8 cellular contexts compared by ENCODE assay signal in genomic region chr7:10974717-10975032, GRCh38. TPM values are rescaled to one million over a fixed set of nuclear protein-coding genes. Genes with fewer than 3 reads are reported as not detected.
A peak's percentile ranks its signal among the peaks of the same experiment; 100 is the strongest.
DNase-seq lines count a peak whose midpoint lies in the region; ATAC-seq, FAIRE-seq and TF ChIP-seq lines count a peak whose summit lies in the region.

No MANE protein-coding gene starts in this region.

- peak overlapping the region; percentile 88 for H3K4me3 ChIP-seq in astrocyte (ENCODE audit: insufficient read depth, low read depth, low read length)

- H3K4me3 Mint-ChIP-seq in astrocyte (ENCODE audit: unreplicated experiment) (peak overlapping the region; percentile 95), mesothelial cell of epicardium (peak overlapping the region; percentile 83)

- H3K79me2 ChIP-seq in astrocyte (ENCODE audit: insufficient read depth, low read length), result peaks cover 39% of the 10 kb centered on the region

- peaks cover 7% of the 10 kb centered on the region for H3K4me1 Mint-ChIP-seq in astrocyte (ENCODE audit: low read depth, unreplicated experiment)
- H3K4me1 Mint-ChIP-seq in mesothelial cell of epicardium, result peaks cover 23% of the 10 kb centered on the region

- H3K27me3 ChIP-seq in astrocyte (ENCODE audit: insufficient read depth, low read length), result no peaks in the 10 kb centered on the region

- TF ChIP-seq CTCF in astrocyte (IDR thresholded peaks at IDR 0.05; ENCODE audit: insufficient read depth, low read depth, low read length) (no peak), mesothelial cell of epicardium (IDR thresholded peaks at IDR 0.05; ENCODE audit: unreplicated experiment) (no peak)

- H3K4me2 ChIP-seq in astrocyte (ENCODE audit: low read length), result peak overlapping the region; percentile 99

- H3K9me3 Mint-ChIP-seq in astrocyte (ENCODE audit: unreplicated experiment) (no peaks in the 10 kb centered on the region), mesothelial cell of epicardium (peaks cover 9% of the 10 kb centered on the region)

- H4K20me1 ChIP-seq in astrocyte (ENCODE audit: insufficient read depth, low read length), result peaks cover 10% of the 10 kb centered on the region

- FAIRE-seq in astrocyte (lab: Jason Lieb, UNC), result no peak

- peak overlapping the region; percentile 63 for H3K27ac ChIP-seq in astrocyte (ENCODE audit: low read depth, low read length)

- DNase-seq in NAMALWA (ENCODE audit: low spot score), result peak; percentile 63
- no peak for DNase-seq in astrocyte (ENCODE audit: low read depth)
- DNase-seq in mesothelial cell of epicardium (ENCODE audit: low spot score in 2 of 2, unreplicated experiment in 2 of 2), result no peak
- no peak for DNase-seq in NCI-H128 (lab: John Stamatoyannopoulos, UW; ENCODE audit: unreplicated experiment)
- DNase-seq in NCI-H1436 treated with DMSO at 0.1 percent for 48 hours (lab: John Stamatoyannopoulos, UW), result no peak
- no peak for DNase-seq in GM19238 (ENCODE audit: insufficient read length, low spot score)
- DNase-seq in anterior cingulate cortex (lab: John Stamatoyannopoulos, UW), result no peak

- peak; percentile 1 for ATAC-seq in GM18502 (IDR thresholded peaks at IDR 0.05; ENCODE audit: poor library complexity, unreplicated experiment)

- no peaks in the 10 kb centered on the region for H3K36me3 Mint-ChIP-seq in astrocyte (ENCODE audit: low read depth, unreplicated experiment)
- H3K36me3 Mint-ChIP-seq in mesothelial cell of epicardium, result peaks cover 23% of the 10 kb centered on the region

- no peaks in the 10 kb centered on the region for H3K9me3 ChIP-seq in astrocyte (ENCODE audit: insufficient read depth, low read depth, low read length)

- H3K4me1 ChIP-seq in astrocyte (ENCODE audit: insufficient read depth, low read length), result peaks cover 7% of the 10 kb centered on the region

- H3K27me3 Mint-ChIP-seq in astrocyte (ENCODE audit: low read depth, unreplicated experiment) (no peaks in the 10 kb centered on the region), mesothelial cell of epicardium (ENCODE audit: low read depth) (no peaks in the 10 kb centered on the region)

- H2AFZ ChIP-seq in astrocyte (ENCODE audit: low read depth, low read length), result peak overlapping the region; percentile 83

- H3K27ac Mint-ChIP-seq in astrocyte (ENCODE audit: unreplicated experiment) (peak overlapping the region; percentile 76), mesothelial cell of epicardium (peak overlapping the region; percentile 84)

- peak overlapping the region; percentile 92 for H3K9ac ChIP-seq in astrocyte (ENCODE audit: low read length)

- H3K36me3 ChIP-seq in astrocyte (ENCODE audit: insufficient read depth, low read length), result no peaks in the 10 kb centered on the region

RNA-seq across cellular contexts. Expression of gene PHF14, which starts 1.0 kb away (rescaled TPM):
- total RNA-seq in astrocyte, result 28.8 and 31.7 TPM in 2 replicates
- 67.8 to 72.1 TPM (median 71.1 TPM) in 3 replicates for total RNA-seq in mesothelial cell of epicardium
